37 cellular contexts compared by ENCODE assay signal in the genomic region with DNA sequence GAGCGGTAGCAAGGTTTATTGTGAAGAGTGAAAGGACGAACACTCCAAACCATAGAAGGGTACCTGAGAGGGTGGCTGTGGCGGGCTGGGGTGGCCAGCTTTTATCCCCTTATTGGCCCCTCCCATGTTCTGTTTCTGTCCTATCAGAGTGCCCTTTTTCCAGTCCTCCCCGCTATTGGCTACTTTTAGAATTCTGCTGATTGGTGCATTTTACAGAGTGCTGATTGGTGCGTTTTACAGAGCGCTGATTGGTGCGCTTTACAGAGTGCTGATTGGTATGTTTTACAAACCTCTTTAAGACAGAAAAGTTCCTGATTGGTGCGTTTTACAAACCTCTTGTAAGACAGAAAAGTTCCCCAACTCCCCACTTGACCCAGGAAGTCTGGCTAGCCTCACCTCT. TPM values are rescaled to one million over a fixed set of nuclear protein-coding genes. Genes with fewer than 3 reads are reported as not detected.
"Had no signal": no experiment of that assay in that cellular context is flagged by ENCODE, and none has a peak within 500 bp of the region (broad histone marks: within the 10 kb centered on the region; RNA-seq: fewer than 3 reads in every experiment).

No MANE protein-coding gene starts in this region.

- ATAC-seq: activated CD4-positive, alpha-beta T cell treated with anti-CD3 and anti-CD28 coated beads for 36 hours; activated CD8-positive, alpha-beta memory T cell treated with anti-CD3 and anti-CD28 coated beads, Interleukin-2, amount 10 ng/mL, durations not matched to agents 7 days and 5 days; activated CD8-positive, alpha-beta T cell treated with anti-CD3 and anti-CD28 coated beads, Interleukin-2, amount 10 ng/mL, durations not matched to agents 7 days and 5 days; activated naive CD8-positive, alpha-beta T cell treated with anti-CD3 and anti-CD28 coated beads, Interleukin-2, amount 50 U/mL, for 24 hours; body of pancreas had no signal

- H3K27ac ChIP-seq: adrenal gland, body of pancreas, colonic mucosa, epithelial cell of prostate, esophagus squamous epithelium had no signal

- H3K4me1 ChIP-seq: adrenal gland, body of pancreas, colonic mucosa, esophagus squamous epithelium had no signal

- H3K9me3 ChIP-seq: adrenal gland, body of pancreas, colonic mucosa, esophagus squamous epithelium had no signal

- H3K36me3 ChIP-seq: adrenal gland, colonic mucosa, esophagus squamous epithelium had no signal

- DNase-seq: activated CD4-positive, alpha-beta memory T cell treated with anti-CD3 and anti-CD28 coated beads for 36 hours; activated CD4-positive, alpha-beta T cell treated with anti-CD3 and anti-CD28 coated beads for 36 hours; activated CD4-positive, alpha-beta T cell treated with anti-CD3 and anti-CD28 coated beads, Interleukin-2, amount 10 ng/mL, durations not matched to agents 24 days and 14 days; activated CD4-positive, CD25-positive, alpha-beta regulatory T cell; activated CD4-positive, CD25-positive, alpha-beta regulatory T cell treated with anti-CD3 and anti-CD28 coated beads, Interleukin-2, amount 50 U/mL, for 72 hours; activated CD8-positive, alpha-beta memory T cell treated with anti-CD3 and anti-CD28 coated beads, Interleukin-2, amount 10 ng/mL, durations not matched to agents 7 days and 5 days; activated CD8-positive, alpha-beta memory T cell treated with anti-CD3 and anti-CD28 coated beads, Interleukin-2, amount 50 U/mL, for 4 hours; activated CD8-positive, alpha-beta T cell treated with anti-CD3 and anti-CD28 coated beads, Interleukin-2, amount 10 ng/mL, durations not matched to agents 7 days and 5 days; activated effector memory CD4-positive, alpha-beta T cell treated with anti-CD3 and anti-CD28 coated beads, Interleukin-2, amount 50 U/mL, for 16 hours; activated naive CD4-positive, alpha-beta T cell treated with anti-CD3 and anti-CD28 coated beads for 36 hours; activated naive CD8-positive, alpha-beta T cell treated with anti-CD3 and anti-CD28 coated beads for 36 hours; activated naive CD8-positive, alpha-beta T cell treated with anti-CD3 and anti-CD28 coated beads, Interleukin-2, amount 50 U/mL, for 24 hours; activated T-cell treated with anti-CD3 and anti-CD28 coated beads, Interleukin-2, amount 50 U/mL, for 1 hour; activated T-cell treated with anti-CD3 and anti-CD28 coated beads, Interleukin-2, amount 50 U/mL, for 48 hours; adrenal gland; amygdala; aorta; body of pancreas; central memory CD4-positive, alpha-beta T cell; cerebellar nuclear complex; colonic mucosa; effector CD8-positive, alpha-beta T cell; esophagus squamous epithelium; head of caudate nucleus; T-helper 2 cell had no signal

- H3K4me3 ChIP-seq: adrenal gland, body of pancreas, colonic mucosa, esophagus squamous epithelium had no signal

- H3K27me3 ChIP-seq: adrenal gland, body of pancreas, colonic mucosa, esophagus squamous epithelium had no signal

- FAIRE-seq: endometrium, endothelial cell of umbilical vein, frontal cortex had no signal

RNA-seq across cellular contexts. Expression of gene GSG1L2, which starts 12.5 kb away (rescaled TPM):
- total RNA-seq: activated CD4-positive, alpha-beta memory T cell treated with anti-CD3 and anti-CD28 coated beads for 36 hours; activated CD4-positive, alpha-beta T cell treated with anti-CD3 and anti-CD28 coated beads for 36 hours; activated CD4-positive, alpha-beta T cell treated with anti-CD3 and anti-CD28 coated beads, Interleukin-2, amount 10 ng/mL, durations not matched to agents 24 days and 14 days; activated CD8-positive, alpha-beta memory T cell treated with anti-CD3 and anti-CD28 coated beads for 36 hours; activated CD8-positive, alpha-beta memory T cell treated with anti-CD3 and anti-CD28 coated beads, Interleukin-2, amount 10 ng/mL, durations not matched to agents 7 days and 5 days; activated CD8-positive, alpha-beta T cell treated with anti-CD3 and anti-CD28 coated beads, Interleukin-2, amount 10 ng/mL, durations not matched to agents 7 days and 5 days; activated naive CD4-positive, alpha-beta T cell treated with anti-CD3 and anti-CD28 coated beads for 36 hours; activated naive CD8-positive, alpha-beta T cell treated with anti-CD3 and anti-CD28 coated beads for 36 hours; activated T-helper 1 cell treated with anti-CD3 and anti-CD28 coated beads, Interleukin-12 subunit alpha, Interleukin-12 subunit beta, Interleukin-2, Interleukin-4 antibody, amounts not matched to agents 30 ng/mL and 10 ng/mL and 1 ng/mL, durations not matched to agents 14 hours and 24 hours and 36 hours; activated T-helper 2 cell treated with anti-CD3 and anti-CD28 coated beads, Interferon-gamma antibody, Interleukin-2, Interleukin-4, amounts not matched to agents 10 μg/mL and 5 μg/mL and 100 μg/mL, durations not matched to agents 14 hours and 24 hours and 36 hours; adrenal gland; aorta; body of pancreas; colonic mucosa; dermis microvascular lymphatic vessel endothelial cell; endothelial cell of umbilical vein; esophagus squamous epithelium; fibroblast of lung; fibroblast of villous mesenchyme; frontal cortex; T-helper 1 cell treated with Interleukin-12 subunit alpha and Interleukin-12 subunit beta and Interleukin-4 antibody, amounts not matched to agents 30 ng/mL and 1 ng/mL, for 36 hours had no signal
- polyA plus RNA-seq: adrenal gland, aorta, endothelial cell of umbilical vein, esophagus, fibroblast of lung had no signal

RNA-seq across cellular contexts. Expression of gene GLP2R, which starts 16.3 kb away (rescaled TPM):
- total RNA-seq: activated CD4-positive, alpha-beta memory T cell treated with anti-CD3 and anti-CD28 coated beads for 36 hours; activated CD4-positive, alpha-beta T cell treated with anti-CD3 and anti-CD28 coated beads for 36 hours; activated CD4-positive, alpha-beta T cell treated with anti-CD3 and anti-CD28 coated beads, Interleukin-2, amount 10 ng/mL, durations not matched to agents 24 days and 14 days; activated CD8-positive, alpha-beta memory T cell treated with anti-CD3 and anti-CD28 coated beads for 36 hours; activated CD8-positive, alpha-beta memory T cell treated with anti-CD3 and anti-CD28 coated beads, Interleukin-2, amount 10 ng/mL, durations not matched to agents 7 days and 5 days; activated CD8-positive, alpha-beta T cell treated with anti-CD3 and anti-CD28 coated beads, Interleukin-2, amount 10 ng/mL, durations not matched to agents 7 days and 5 days; activated naive CD4-positive, alpha-beta T cell treated with anti-CD3 and anti-CD28 coated beads for 36 hours; activated naive CD8-positive, alpha-beta T cell treated with anti-CD3 and anti-CD28 coated beads for 36 hours; activated T-helper 1 cell treated with anti-CD3 and anti-CD28 coated beads, Interleukin-12 subunit alpha, Interleukin-12 subunit beta, Interleukin-2, Interleukin-4 antibody, amounts not matched to agents 30 ng/mL and 10 ng/mL and 1 ng/mL, durations not matched to agents 14 hours and 24 hours and 36 hours; activated T-helper 2 cell treated with anti-CD3 and anti-CD28 coated beads, Interferon-gamma antibody, Interleukin-2, Interleukin-4, amounts not matched to agents 10 μg/mL and 5 μg/mL and 100 μg/mL, durations not matched to agents 14 hours and 24 hours and 36 hours; dermis microvascular lymphatic vessel endothelial cell; endothelial cell of umbilical vein; fibroblast of lung; frontal cortex; T-helper 1 cell treated with Interleukin-12 subunit alpha and Interleukin-12 subunit beta and Interleukin-4 antibody, amounts not matched to agents 30 ng/mL and 1 ng/mL, for 36 hours had no signal
- polyA plus RNA-seq: endothelial cell of umbilical vein, fibroblast of lung had no signal

RNA-seq across cellular contexts. Expression of gene DHRS7C, which starts 18.0 kb away (rescaled TPM):
- total RNA-seq: activated CD4-positive, alpha-beta memory T cell treated with anti-CD3 and anti-CD28 coated beads for 36 hours; activated CD4-positive, alpha-beta T cell treated with anti-CD3 and anti-CD28 coated beads for 36 hours; activated CD4-positive, alpha-beta T cell treated with anti-CD3 and anti-CD28 coated beads, Interleukin-2, amount 10 ng/mL, durations not matched to agents 24 days and 14 days; activated CD8-positive, alpha-beta memory T cell treated with anti-CD3 and anti-CD28 coated beads for 36 hours; activated CD8-positive, alpha-beta memory T cell treated with anti-CD3 and anti-CD28 coated beads, Interleukin-2, amount 10 ng/mL, durations not matched to agents 7 days and 5 days; activated CD8-positive, alpha-beta T cell treated with anti-CD3 and anti-CD28 coated beads, Interleukin-2, amount 10 ng/mL, durations not matched to agents 7 days and 5 days; activated naive CD4-positive, alpha-beta T cell treated with anti-CD3 and anti-CD28 coated beads for 36 hours; activated naive CD8-positive, alpha-beta T cell treated with anti-CD3 and anti-CD28 coated beads for 36 hours; activated T-helper 1 cell treated with anti-CD3 and anti-CD28 coated beads, Interleukin-12 subunit alpha, Interleukin-12 subunit beta, Interleukin-2, Interleukin-4 antibody, amounts not matched to agents 30 ng/mL and 10 ng/mL and 1 ng/mL, durations not matched to agents 14 hours and 24 hours and 36 hours; activated T-helper 2 cell treated with anti-CD3 and anti-CD28 coated beads, Interferon-gamma antibody, Interleukin-2, Interleukin-4, amounts not matched to agents 10 μg/mL and 5 μg/mL and 100 μg/mL, durations not matched to agents 14 hours and 24 hours and 36 hours; adrenal gland; aorta; body of pancreas; dermis microvascular lymphatic vessel endothelial cell; endothelial cell of umbilical vein; esophagus squamous epithelium; fibroblast of lung; fibroblast of villous mesenchyme; frontal cortex; T-helper 1 cell treated with Interleukin-12 subunit alpha and Interleukin-12 subunit beta and Interleukin-4 antibody, amounts not matched to agents 30 ng/mL and 1 ng/mL, for 36 hours had no signal
- polyA plus RNA-seq: adrenal gland, aorta, endothelial cell of umbilical vein, fibroblast of lung had no signal
